Comparison of ENCODE assay signal across 1 cellular context in the genomic region with DNA sequence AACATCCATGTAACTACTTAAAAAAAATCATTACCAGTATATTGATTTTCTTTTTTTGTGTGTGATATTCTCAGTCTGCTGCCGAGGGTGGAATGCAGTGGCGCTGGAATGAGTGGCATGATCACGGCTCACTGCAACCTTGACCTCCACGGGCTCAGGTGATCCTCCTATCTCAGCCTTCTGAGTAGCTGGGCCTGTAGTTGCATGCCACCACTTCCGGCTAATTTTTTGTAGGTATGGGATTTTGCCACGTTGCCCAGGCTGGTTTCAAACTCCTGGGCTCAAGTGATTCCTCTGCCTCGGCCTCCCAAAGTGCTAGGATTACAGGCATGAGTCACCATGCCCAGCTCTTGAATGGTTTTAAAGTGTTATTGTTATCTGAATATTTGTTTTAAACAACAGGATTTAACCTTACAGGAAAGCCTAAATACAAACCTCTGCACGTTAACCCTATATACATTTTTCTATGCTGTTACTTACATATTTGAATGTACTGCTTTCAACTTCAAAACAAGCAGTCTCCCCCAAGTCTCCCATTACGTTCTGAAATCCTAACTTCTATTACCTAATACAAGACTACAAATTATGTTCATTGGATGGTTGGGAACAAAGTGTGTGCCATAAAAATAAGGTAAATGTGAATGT.
A peak's percentile ranks its signal among the peaks of the same experiment; 100 is the strongest.
TF ChIP-seq lines count a peak whose summit lies in the region.

No MANE protein-coding gene starts in this region.

TF ChIP-seq in HepG2, 621 proteins besides CTCF, POLR2A, EP300 and RAD21 (continued from another document):
- TF ChIP-seq, protein P1, sequence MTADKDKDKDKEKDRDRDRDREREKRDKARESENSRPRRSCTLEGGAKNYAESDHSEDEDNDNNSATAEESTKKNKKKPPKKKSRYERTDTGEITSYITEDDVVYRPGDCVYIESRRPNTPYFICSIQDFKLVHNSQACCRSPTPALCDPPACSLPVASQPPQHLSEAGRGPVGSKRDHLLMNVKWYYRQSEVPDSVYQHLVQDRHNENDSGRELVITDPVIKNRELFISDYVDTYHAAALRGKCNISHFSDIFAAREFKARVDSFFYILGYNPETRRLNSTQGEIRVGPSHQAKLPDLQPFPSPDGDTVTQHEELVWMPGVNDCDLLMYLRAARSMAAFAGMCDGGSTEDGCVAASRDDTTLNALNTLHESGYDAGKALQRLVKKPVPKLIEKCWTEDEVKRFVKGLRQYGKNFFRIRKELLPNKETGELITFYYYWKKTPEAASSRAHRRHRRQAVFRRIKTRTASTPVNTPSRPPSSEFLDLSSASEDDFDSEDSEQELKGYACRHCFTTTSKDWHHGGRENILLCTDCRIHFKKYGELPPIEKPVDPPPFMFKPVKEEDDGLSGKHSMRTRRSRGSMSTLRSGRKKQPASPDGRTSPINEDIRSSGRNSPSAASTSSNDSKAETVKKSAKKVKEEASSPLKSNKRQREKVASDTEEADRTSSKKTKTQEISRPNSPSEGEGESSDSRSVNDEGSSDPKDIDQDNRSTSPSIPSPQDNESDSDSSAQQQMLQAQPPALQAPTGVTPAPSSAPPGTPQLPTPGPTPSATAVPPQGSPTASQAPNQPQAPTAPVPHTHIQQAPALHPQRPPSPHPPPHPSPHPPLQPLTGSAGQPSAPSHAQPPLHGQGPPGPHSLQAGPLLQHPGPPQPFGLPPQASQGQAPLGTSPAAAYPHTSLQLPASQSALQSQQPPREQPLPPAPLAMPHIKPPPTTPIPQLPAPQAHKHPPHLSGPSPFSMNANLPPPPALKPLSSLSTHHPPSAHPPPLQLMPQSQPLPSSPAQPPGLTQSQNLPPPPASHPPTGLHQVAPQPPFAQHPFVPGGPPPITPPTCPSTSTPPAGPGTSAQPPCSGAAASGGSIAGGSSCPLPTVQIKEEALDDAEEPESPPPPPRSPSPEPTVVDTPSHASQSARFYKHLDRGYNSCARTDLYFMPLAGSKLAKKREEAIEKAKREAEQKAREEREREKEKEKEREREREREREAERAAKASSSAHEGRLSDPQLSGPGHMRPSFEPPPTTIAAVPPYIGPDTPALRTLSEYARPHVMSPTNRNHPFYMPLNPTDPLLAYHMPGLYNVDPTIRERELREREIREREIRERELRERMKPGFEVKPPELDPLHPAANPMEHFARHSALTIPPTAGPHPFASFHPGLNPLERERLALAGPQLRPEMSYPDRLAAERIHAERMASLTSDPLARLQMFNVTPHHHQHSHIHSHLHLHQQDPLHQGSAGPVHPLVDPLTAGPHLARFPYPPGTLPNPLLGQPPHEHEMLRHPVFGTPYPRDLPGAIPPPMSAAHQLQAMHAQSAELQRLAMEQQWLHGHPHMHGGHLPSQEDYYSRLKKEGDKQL (CRISPR knock-in tag; IDR thresholded peaks at IDR 0.05; ENCODE audit: low read depth), result no peak
- no peak for TF ChIP-seq EHMT2 (IDR thresholded peaks at IDR 0.05; ENCODE audit: borderline replicate concordance, low read depth, low read length)
- TF ChIP-seq NR2F1 (CRISPR knock-in tag; IDR thresholded peaks at IDR 0.05), result peak; percentile 54 to 90; a peak in 3 of 4 replicates
- TF ChIP-seq, protein P2, sequence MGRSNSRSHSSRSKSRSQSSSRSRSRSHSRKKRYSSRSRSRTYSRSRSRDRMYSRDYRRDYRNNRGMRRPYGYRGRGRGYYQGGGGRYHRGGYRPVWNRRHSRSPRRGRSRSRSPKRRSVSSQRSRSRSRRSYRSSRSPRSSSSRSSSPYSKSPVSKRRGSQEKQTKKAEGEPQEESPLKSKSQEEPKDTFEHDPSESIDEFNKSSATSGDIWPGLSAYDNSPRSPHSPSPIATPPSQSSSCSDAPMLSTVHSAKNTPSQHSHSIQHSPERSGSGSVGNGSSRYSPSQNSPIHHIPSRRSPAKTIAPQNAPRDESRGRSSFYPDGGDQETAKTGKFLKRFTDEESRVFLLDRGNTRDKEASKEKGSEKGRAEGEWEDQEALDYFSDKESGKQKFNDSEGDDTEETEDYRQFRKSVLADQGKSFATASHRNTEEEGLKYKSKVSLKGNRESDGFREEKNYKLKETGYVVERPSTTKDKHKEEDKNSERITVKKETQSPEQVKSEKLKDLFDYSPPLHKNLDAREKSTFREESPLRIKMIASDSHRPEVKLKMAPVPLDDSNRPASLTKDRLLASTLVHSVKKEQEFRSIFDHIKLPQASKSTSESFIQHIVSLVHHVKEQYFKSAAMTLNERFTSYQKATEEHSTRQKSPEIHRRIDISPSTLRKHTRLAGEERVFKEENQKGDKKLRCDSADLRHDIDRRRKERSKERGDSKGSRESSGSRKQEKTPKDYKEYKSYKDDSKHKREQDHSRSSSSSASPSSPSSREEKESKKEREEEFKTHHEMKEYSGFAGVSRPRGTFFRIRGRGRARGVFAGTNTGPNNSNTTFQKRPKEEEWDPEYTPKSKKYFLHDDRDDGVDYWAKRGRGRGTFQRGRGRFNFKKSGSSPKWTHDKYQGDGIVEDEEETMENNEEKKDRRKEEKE (IDR thresholded peaks at IDR 0.05), result no peak
- no peak for TF ChIP-seq RBFOX2 (IDR thresholded peaks at IDR 0.05; ENCODE audit: low read depth, low read length)
- TF ChIP-seq MIER3 (CRISPR knock-in tag; IDR thresholded peaks at IDR 0.05; ENCODE audit: borderline replicate concordance), result no peak
- TF ChIP-seq ZNF644 (CRISPR knock-in tag; IDR thresholded peaks at IDR 0.05; ENCODE audit: low read depth), result 0 out of 2 replicates have a peak, but pooled peaks have one; percentile 21
- TF ChIP-seq ZNF605 (CRISPR knock-in tag; IDR thresholded peaks at IDR 0.05), result 0 out of 2 replicates have a peak, but pooled peaks have one; percentile 38
- no peak for TF ChIP-seq PHB2 (IDR thresholded peaks at IDR 0.05; ENCODE audit: partially characterized antibody)
- TF ChIP-seq ELF3 (CRISPR knock-in tag; IDR thresholded peaks at IDR 0.05), result peak; percentile 67; the same call in 1 of the 2 replicates
- peak; percentile 59 for TF ChIP-seq HDAC2 (CRISPR knock-in tag; IDR thresholded peaks at IDR 0.05)
- TF ChIP-seq, protein P3, sequence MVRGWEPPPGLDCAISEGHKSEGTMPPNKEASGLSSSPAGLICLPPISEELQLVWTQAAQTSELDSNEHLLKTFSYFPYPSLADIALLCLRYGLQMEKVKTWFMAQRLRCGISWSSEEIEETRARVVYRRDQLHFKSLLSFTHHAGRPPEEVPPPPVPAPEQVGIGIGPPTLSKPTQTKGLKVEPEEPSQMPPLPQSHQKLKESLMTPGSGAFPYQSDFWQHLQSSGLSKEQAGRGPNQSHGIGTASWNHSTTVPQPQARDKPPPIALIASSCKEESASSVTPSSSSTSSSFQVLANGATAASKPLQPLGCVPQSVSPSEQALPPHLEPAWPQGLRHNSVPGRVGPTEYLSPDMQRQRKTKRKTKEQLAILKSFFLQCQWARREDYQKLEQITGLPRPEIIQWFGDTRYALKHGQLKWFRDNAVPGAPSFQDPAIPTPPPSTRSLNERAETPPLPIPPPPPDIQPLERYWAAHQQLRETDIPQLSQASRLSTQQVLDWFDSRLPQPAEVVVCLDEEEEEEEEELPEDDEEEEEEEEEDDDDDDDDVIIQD (CRISPR knock-in tag; IDR thresholded peaks at IDR 0.05; ENCODE audit: low read depth), result 0 out of 2 replicates have a peak, but pooled peaks have one; percentile 9
- TF ChIP-seq HDAC1 (CRISPR knock-in tag; IDR thresholded peaks at IDR 0.05), result no peak
- TF ChIP-seq ZBTB3 (CRISPR knock-in tag; IDR thresholded peaks at IDR 0.05; ENCODE audit: borderline replicate concordance, low read depth), result peak; percentile 99
- TF ChIP-seq, protein P4, sequence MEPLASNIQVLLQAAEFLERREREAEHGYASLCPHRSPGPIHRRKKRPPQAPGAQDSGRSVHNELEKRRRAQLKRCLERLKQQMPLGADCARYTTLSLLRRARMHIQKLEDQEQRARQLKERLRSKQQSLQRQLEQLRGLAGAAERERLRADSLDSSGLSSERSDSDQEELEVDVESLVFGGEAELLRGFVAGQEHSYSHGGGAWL (CRISPR knock-in tag; IDR thresholded peaks at IDR 0.05), result no peak
- peak; percentile 62; the same call in 1 of the 2 replicates for TF ChIP-seq HOXA3 (CRISPR knock-in tag; IDR thresholded peaks at IDR 0.05)
- peak; percentile 40; the same call in 1 of the 2 replicates for TF ChIP-seq KDM2A (CRISPR knock-in tag; IDR thresholded peaks at IDR 0.05; ENCODE audit: borderline replicate concordance, low read depth)
- no peak for TF ChIP-seq CREB1 (IDR thresholded peaks at IDR 0.05)
- TF ChIP-seq CREB1 (CRISPR knock-in tag; IDR thresholded peaks at IDR 0.05), result 0 out of 2 replicates have a peak, but pooled peaks have one; percentile 29
- TF ChIP-seq, protein P5, sequence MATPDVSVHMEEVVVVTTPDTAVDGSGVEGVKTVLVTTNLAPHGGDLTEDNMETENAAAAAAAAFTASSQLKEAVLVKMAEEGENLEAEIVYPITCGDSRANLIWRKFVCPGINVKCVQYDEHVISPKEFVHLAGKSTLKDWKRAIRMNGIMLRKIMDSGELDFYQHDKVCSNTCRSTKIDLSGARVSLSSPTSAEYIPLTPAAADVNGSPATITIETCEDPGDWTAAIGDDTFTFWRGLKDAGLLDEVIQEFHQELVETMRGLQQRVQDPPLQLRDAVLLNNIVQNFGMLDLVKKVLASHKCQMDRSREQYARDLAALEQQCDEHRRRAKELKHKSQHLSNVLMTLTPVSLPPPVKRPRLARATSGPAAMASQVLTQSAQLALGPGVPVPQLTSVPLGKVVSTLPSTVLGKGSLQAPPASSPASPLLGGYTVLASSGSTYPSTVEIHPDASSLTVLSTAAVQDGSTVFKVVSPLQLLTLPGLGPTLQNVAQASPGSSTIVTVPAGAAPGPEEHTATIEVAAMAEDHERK (CRISPR knock-in tag; IDR thresholded peaks at IDR 0.05; ENCODE audit: low read depth), result no peak
TF ChIP-seq in HepG2: peak in this region for 72.
